Comparison of ENCODE assay signal across 11 cellular contexts in the genomic region with DNA sequence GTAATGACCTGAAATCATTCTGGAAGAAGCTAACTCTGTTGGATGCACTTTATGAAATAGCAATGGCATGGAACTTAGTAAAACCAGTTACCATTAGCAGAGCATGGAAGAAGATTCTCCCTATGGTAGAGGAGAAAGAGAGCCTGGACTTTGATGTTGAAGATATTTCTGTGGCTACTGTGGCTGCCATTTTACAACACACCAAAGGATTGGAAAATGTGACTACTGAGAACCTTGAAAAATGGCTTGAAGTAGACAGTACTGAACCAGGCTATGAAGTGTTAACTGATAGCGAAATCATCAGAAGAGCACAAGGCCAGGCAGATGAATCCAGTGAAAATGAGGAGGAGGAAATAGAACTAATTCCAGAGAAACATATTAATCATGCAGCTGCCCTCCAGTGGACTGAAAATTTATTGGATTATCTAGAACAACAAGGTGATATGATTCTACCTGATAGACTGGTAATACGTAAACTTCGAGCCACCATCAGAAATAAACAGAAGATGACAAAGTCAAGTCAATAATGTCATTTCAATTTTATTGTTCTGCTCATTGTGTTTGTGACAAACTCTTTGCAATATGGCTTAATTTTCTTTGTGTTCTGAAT. TPM values are rescaled to one million over a fixed set of nuclear protein-coding genes. Genes with fewer than 3 reads are reported as not detected.
A peak's percentile ranks its signal among the peaks of the same experiment; 100 is the strongest.
DNase-seq lines count a peak whose midpoint lies in the region; ATAC-seq and TF ChIP-seq lines count a peak whose summit lies in the region.
"Had no signal": no experiment of that assay in that cellular context is flagged by ENCODE, and none has a peak within 500 bp of the region (broad histone marks: within the 10 kb centered on the region; RNA-seq: fewer than 3 reads in every experiment).

No MANE protein-coding gene starts in this region.

- CTCF ChIA-PET in HCT116 (lab: Charles Lee) = interaction anchor here (3.8 kb wide), 1 partner anchor 336 kb away, joined by 29 read pairs; no protein-coding TSS in a partner anchor

- no peak overlapping the region for H2AFZ ChIP-seq in HCT116 (ENCODE audit: low read depth, low read length, poor library complexity, severe bottlenecking)
- H2AFZ ChIP-seq: GM23338 had no signal

- H3K79me2 ChIP-seq in HCT116 (ENCODE audit: insufficient read depth, low read length) = peaks cover 15% of the 10 kb centered on the region

- no peak for DNase-seq in CD4-positive, CD25-positive, alpha-beta regulatory T cell
- DNase-seq in HCT116 (ENCODE audit: low read depth, low spot score) = no peak
- DNase-seq in activated T-helper 2 cell treated with anti-CD3 and anti-CD28 coated beads, Interferon-gamma antibody, Interleukin-2, Interleukin-4, amounts not matched to agents 10 μg/mL and 5 μg/mL and 100 μg/mL, durations not matched to agents 14 hours and 24 hours and 36 hours (ENCODE audit: low spot score) = no peak
- DNase-seq in memory B cell (ENCODE audit: low spot score in 2 of 2) = no peak
- no peak for DNase-seq in foreskin melanocyte
- no peak for DNase-seq in stimulated activated CD8-positive, alpha-beta memory T cell treated with anti-CD3 and anti-CD28 coated beads, Interleukin-4, amount 100 ng/mL, for 48 hours
- DNase-seq: DMS79 treated with DMSO at 0.1 percent for 48 hours; hypothalamus; stimulated activated CD4-positive, alpha-beta T cell treated with anti-CD3 and anti-CD28 coated beads, Interleukin-12 subunit alpha, Interleukin-12 subunit beta, amount 100 ng/mL, for 4 hours had no signal

- no peak for ATAC-seq in CD4-positive, CD25-positive, alpha-beta regulatory T cell (ENCODE audit: low read depth in 2 of 2)
- no peak for ATAC-seq in HCT116
- ATAC-seq in memory B cell (ENCODE audit: low read depth) = no peak
- no peak for ATAC-seq in HG02763 (IDR thresholded peaks at IDR 0.05; ENCODE audit: unreplicated experiment)
- ATAC-seq: GM23338 had no signal

- H3K4me3 Mint-ChIP-seq in CD4-positive, CD25-positive, alpha-beta regulatory T cell = peak overlapping the region in 3 of 4 donors; percentile 4 to 93 (median 60)
- peak overlapping the region; percentile 31 for H3K4me3 Mint-ChIP-seq in activated T-helper 2 cell treated with anti-CD3 and anti-CD28 coated beads, Interferon-gamma antibody, Interleukin-2, Interleukin-4, amounts not matched to agents 10 μg/mL and 5 μg/mL and 100 μg/mL, durations not matched to agents 14 hours and 24 hours and 36 hours (ENCODE audit: low read depth)
- no peak overlapping the region for H3K4me3 Mint-ChIP-seq in memory B cell

- H3K9me3 ChIP-seq in CD4-positive, CD25-positive, alpha-beta regulatory T cell (ENCODE audit: control insufficient read depth in 2 of 2, low read length in 2 of 2) = no peaks in the 10 kb centered on the region
- H3K9me3 ChIP-seq in HCT116 (ENCODE audit: control insufficient read depth in 1 of 2, insufficient read depth in 1 of 2, low read depth in 1 of 2, low read length in 2 of 2) = no peaks in the 10 kb centered on the region

- no TSS peak for BruUV-seq in HCT116 (replicated peaks; lab: Mats Ljungman, UMichigan)

- H4K20me1 ChIP-seq in HCT116 (ENCODE audit: insufficient read depth) = 0 out of 2 replicates have a peak, but pooled peaks cover 3% of the 10 kb centered on the region

- H3K9me2 ChIP-seq in HCT116 (ENCODE audit: insufficient read depth) = no peaks in the 10 kb centered on the region

- H3K36me3 ChIP-seq in CD4-positive, CD25-positive, alpha-beta regulatory T cell (ENCODE audit: control insufficient read depth, insufficient read depth, low read length) = no peaks in the 10 kb centered on the region
- H3K36me3 ChIP-seq in HCT116 (ENCODE audit: control insufficient read depth in 1 of 2, insufficient read depth in 2 of 2, low read length in 2 of 2) = no peaks in the 10 kb centered on the region

- 0 out of 6 replicates have a peak, but pooled peaks of 1 of the 3 experiments have one; percentile 26 for TF ChIP-seq CTCF in HCT116 (IDR thresholded peaks at IDR 0.05 in 2 of 3, conservative IDR thresholded peaks at IDR 0.05 in 1 of 3; ENCODE audit: borderline replicate concordance in 1 of 3, insufficient read depth in 1 of 3, low read depth in 2 of 3, low read length in 2 of 3)

- no peak overlapping the region for H3K27ac ChIP-seq in CD4-positive, CD25-positive, alpha-beta regulatory T cell (ENCODE audit: insufficient read depth, low read length, poor library complexity, severe bottlenecking)
- H3K27ac ChIP-seq in HCT116 (ENCODE audit: low read depth, low read length) = no peak overlapping the region

- no peak for TF ChIP-seq POLR2A in HCT116 (IDR thresholded peaks at IDR 0.05; ENCODE audit: borderline replicate concordance, extremely low read depth, insufficient read depth, insufficient read length)

- intact Hi-C loops in HCT116 (cut with micrococcal nuclease) = loop anchor here (5.0 kb wide), 2 partner anchors 470 to 600 kb away; partner anchors contain the start of genes CEP57 and MTMR2
- intact Hi-C loops in activated T-helper 2 cell treated with anti-CD3 and anti-CD28 coated beads, Interferon-gamma antibody, Interleukin-2, Interleukin-4, amounts not matched to agents 10 μg/mL and 5 μg/mL and 100 μg/mL, durations not matched to agents 14 hours and 24 hours and 36 hours (cut with micrococcal nuclease) = loop anchor here (2.0 to 5.0 kb wide), 4 partner anchors 135 to 1160 kb away; partner anchors contain the start of gene SESN3

- H3K4me1 ChIP-seq in CD4-positive, CD25-positive, alpha-beta regulatory T cell (ENCODE audit: control insufficient read depth, insufficient read depth, low read length, poor library complexity, severe bottlenecking) = peaks cover 30% of the 10 kb centered on the region
- H3K4me1 ChIP-seq in HCT116 (ENCODE audit: control insufficient read depth in 1 of 2, insufficient read depth in 2 of 2, low read length in 2 of 2) = peaks cover 3 to 17% of the 10 kb centered on the region in 2 experiments; a peak in 2 of 4 replicates

- H3K27me3 Mint-ChIP-seq in CD4-positive, CD25-positive, alpha-beta regulatory T cell = no peaks in the 10 kb centered on the region
- H3K27me3 Mint-ChIP-seq in activated T-helper 2 cell treated with anti-CD3 and anti-CD28 coated beads, Interferon-gamma antibody, Interleukin-2, Interleukin-4, amounts not matched to agents 10 μg/mL and 5 μg/mL and 100 μg/mL, durations not matched to agents 14 hours and 24 hours and 36 hours (ENCODE audit: low read depth) = no peaks in the 10 kb centered on the region
- no peaks in the 10 kb centered on the region for H3K27me3 Mint-ChIP-seq in memory B cell

- peaks cover 31 to 44% (median 41%) of the 10 kb centered on the region in 4 donors for H3K4me1 Mint-ChIP-seq in CD4-positive, CD25-positive, alpha-beta regulatory T cell
- peaks cover 44% of the 10 kb centered on the region for H3K4me1 Mint-ChIP-seq in activated T-helper 2 cell treated with anti-CD3 and anti-CD28 coated beads, Interferon-gamma antibody, Interleukin-2, Interleukin-4, amounts not matched to agents 10 μg/mL and 5 μg/mL and 100 μg/mL, durations not matched to agents 14 hours and 24 hours and 36 hours (ENCODE audit: low read depth)
- peaks cover 10% of the 10 kb centered on the region for H3K4me1 Mint-ChIP-seq in memory B cell

- no peak overlapping the region for H3K4me2 ChIP-seq in HCT116 (ENCODE audit: low read length)

- H3K27ac Mint-ChIP-seq in CD4-positive, CD25-positive, alpha-beta regulatory T cell = peak overlapping the region in 1 of 3 donors; percentile 38
- H3K27ac Mint-ChIP-seq in activated T-helper 2 cell treated with anti-CD3 and anti-CD28 coated beads, Interferon-gamma antibody, Interleukin-2, Interleukin-4, amounts not matched to agents 10 μg/mL and 5 μg/mL and 100 μg/mL, durations not matched to agents 14 hours and 24 hours and 36 hours = no peak overlapping the region
- H3K27ac Mint-ChIP-seq in memory B cell = peak overlapping the region; percentile 66
- H3K27ac Mint-ChIP-seq: GM23338 had no signal

- no peak overlapping the region for H3K4me3 ChIP-seq in CD4-positive, CD25-positive, alpha-beta regulatory T cell (ENCODE audit: low read depth, low read length)
- H3K4me3 ChIP-seq in HCT116 (replicated peaks in 1 of 2; ENCODE audit: low read depth in 1 of 2, low read length in 2 of 2) = no peak overlapping the region

- H3K36me3 Mint-ChIP-seq in CD4-positive, CD25-positive, alpha-beta regulatory T cell = peaks cover 7% of the 10 kb centered on the region
- peaks cover 26% of the 10 kb centered on the region for H3K36me3 Mint-ChIP-seq in activated T-helper 2 cell treated with anti-CD3 and anti-CD28 coated beads, Interferon-gamma antibody, Interleukin-2, Interleukin-4, amounts not matched to agents 10 μg/mL and 5 μg/mL and 100 μg/mL, durations not matched to agents 14 hours and 24 hours and 36 hours (ENCODE audit: low read depth)
- H3K36me3 Mint-ChIP-seq in memory B cell = no peaks in the 10 kb centered on the region

- H3K9me3 Mint-ChIP-seq in CD4-positive, CD25-positive, alpha-beta regulatory T cell = no peaks in the 10 kb centered on the region
- H3K9me3 Mint-ChIP-seq in activated T-helper 2 cell treated with anti-CD3 and anti-CD28 coated beads, Interferon-gamma antibody, Interleukin-2, Interleukin-4, amounts not matched to agents 10 μg/mL and 5 μg/mL and 100 μg/mL, durations not matched to agents 14 hours and 24 hours and 36 hours = peaks cover 3% of the 10 kb centered on the region
- H3K9me3 Mint-ChIP-seq in memory B cell = no peaks in the 10 kb centered on the region

- H3K27me3 ChIP-seq in CD4-positive, CD25-positive, alpha-beta regulatory T cell (ENCODE audit: control insufficient read depth, insufficient read depth, low read length) = no peaks in the 10 kb centered on the region
- no peaks in the 10 kb centered on the region for H3K27me3 ChIP-seq in HCT116 (ENCODE audit: insufficient read depth, low read length)

- TF ChIP-seq RAD21 in HCT116 (IDR thresholded peaks at IDR 0.05; ENCODE audit: low read depth) = peak; percentile 27; the same call in 1 of the 2 replicates

- POLR2A ChIA-PET in HCT116 (lab: Charles Lee) = no interaction called here

- H3K9ac ChIP-seq in HCT116 (ENCODE audit: low read length) = no peak overlapping the region

- RAD21 ChIA-PET in HCT116 (lab: Charles Lee; ENCODE audit: low non-redundant PET in 1 of 2, low total read pairs in 2 of 2, uncharacterized antibody in 2 of 2, unreplicated experiment in 2 of 2) = no interaction called here

RNA-seq across cellular contexts. Expression of gene JRKL, which starts 2.0 kb away (rescaled TPM):
- 4.4 TPM for total RNA-seq in CD4-positive, CD25-positive, alpha-beta regulatory T cell
- 1 to 10 TPM; 2.1 to 5.3 (median 3.2) TPM for polyA plus RNA-seq in CD4-positive, CD25-positive, alpha-beta regulatory T cell
- 6.7 TPM for total RNA-seq in HCT116 (2021; ENCODE audit: unreplicated experiment)
- 2.8 and 4.0 TPM in 2 replicates for polyA plus RNA-seq in HCT116 (2012)
- 11.8 and 12.9 TPM in 2 replicates for total RNA-seq in activated T-helper 2 cell treated with anti-CD3 and anti-CD28 coated beads, Interferon-gamma antibody, Interleukin-2, Interleukin-4, amounts not matched to agents 10 μg/mL and 5 μg/mL and 100 μg/mL, durations not matched to agents 14 hours and 24 hours and 36 hours

RNA-seq across cellular contexts. Expression of gene CCDC82, which starts 2.1 kb away (rescaled TPM):
- total RNA-seq in CD4-positive, CD25-positive, alpha-beta regulatory T cell = 37.3 TPM
- 10 to 100 TPM; 22.2 to 27.8 (median 24.8) TPM for polyA plus RNA-seq in CD4-positive, CD25-positive, alpha-beta regulatory T cell
- total RNA-seq in HCT116 (2021; ENCODE audit: unreplicated experiment) = 11.2 TPM
- 2.9 and 5.4 TPM in 2 replicates for polyA plus RNA-seq in HCT116 (2012)
- total RNA-seq in activated T-helper 2 cell treated with anti-CD3 and anti-CD28 coated beads, Interferon-gamma antibody, Interleukin-2, Interleukin-4, amounts not matched to agents 10 μg/mL and 5 μg/mL and 100 μg/mL, durations not matched to agents 14 hours and 24 hours and 36 hours = 35.4 and 38.6 TPM in 2 replicates

RNA-seq across cellular contexts. Expression of gene MAML2, which starts 48.8 kb away (rescaled TPM):
- 35.6 TPM for total RNA-seq in CD4-positive, CD25-positive, alpha-beta regulatory T cell
- polyA plus RNA-seq in CD4-positive, CD25-positive, alpha-beta regulatory T cell = 1 to 10 TPM; 4.1 to 9.3 (median 7.8) TPM
- 2.6 TPM for total RNA-seq in HCT116 (2021; ENCODE audit: unreplicated experiment)
- 1.5 and 2.1 TPM in 2 replicates for polyA plus RNA-seq in HCT116 (2012)
- total RNA-seq in activated T-helper 2 cell treated with anti-CD3 and anti-CD28 coated beads, Interferon-gamma antibody, Interleukin-2, Interleukin-4, amounts not matched to agents 10 μg/mL and 5 μg/mL and 100 μg/mL, durations not matched to agents 14 hours and 24 hours and 36 hours = 10.5 and 11.8 TPM in 2 replicates
